ENCODE assay signal across 1 cellular context in genomic region chr2:240794178-240794721, GRCh38.
TF ChIP-seq lines count a peak whose summit lies in the region.

No MANE protein-coding gene starts in this region.

TF ChIP-seq in H1, 55 proteins besides CTCF, POLR2A, EP300 and RAD21 (continued from another document):
- TF ChIP-seq TAF7 (optimal IDR thresholded peaks at IDR 0.05; ENCODE audit: borderline replicate concordance, low read depth, low read length) (no peak), SIN3A (conservative IDR thresholded peaks at IDR 0.05 in 1 of 2, IDR thresholded peaks at IDR 0.05 in 1 of 2; ENCODE audit: low read depth in 1 of 2, low read length in 2 of 2) (no peak), RXRA (IDR thresholded peaks at IDR 0.05; ENCODE audit: insufficient read depth, low read depth, low read length) (no peak), SUZ12 (IDR thresholded peaks at IDR 0.05; ENCODE audit: low read length) (no peak), SP1 (IDR thresholded peaks at IDR 0.05; ENCODE audit: low read depth, low read length) (no peak), KDM1A (IDR thresholded peaks at IDR 0.05; ENCODE audit: borderline replicate concordance, low read length) (no peak), CHD1 (IDR thresholded peaks at IDR 0.05; ENCODE audit: low read depth, low read length) (no peak)
TF ChIP-seq in H1: peak in this region for 0.
